10 cellular contexts compared by ENCODE assay signal in the genomic region with DNA sequence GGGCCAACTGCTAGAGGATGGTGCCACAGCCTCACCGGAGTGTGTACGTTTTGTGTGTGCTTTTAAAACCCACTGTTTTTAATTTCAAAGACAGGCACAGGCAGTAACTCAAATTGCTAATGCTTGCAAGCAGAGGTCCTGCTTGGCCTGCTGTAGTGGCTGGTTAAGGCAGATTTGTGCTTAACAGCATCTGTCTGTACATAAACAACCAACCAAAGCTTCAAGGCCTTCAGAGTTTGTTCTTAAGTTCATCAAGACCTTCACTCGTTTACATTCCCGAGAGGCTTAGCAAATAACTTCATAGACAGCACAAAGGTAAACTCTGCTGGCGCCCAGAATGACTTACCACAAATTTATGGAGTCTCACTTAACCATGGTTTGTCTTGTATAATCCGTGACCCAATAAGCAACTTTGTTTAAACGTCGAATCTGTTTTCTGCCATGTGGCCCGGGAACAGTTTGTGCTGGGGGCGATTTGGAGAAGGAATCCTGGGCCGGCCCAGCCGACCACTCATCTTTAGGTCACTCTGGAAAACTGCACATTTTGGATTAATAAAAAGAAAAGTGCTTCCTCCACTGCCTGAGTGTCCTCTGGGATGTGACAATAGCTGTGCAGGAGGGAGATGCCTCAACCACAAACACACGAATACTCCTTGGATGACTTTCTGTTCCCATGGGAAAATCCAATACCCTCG. TPM values are rescaled to one million over a fixed set of nuclear protein-coding genes. Genes with fewer than 3 reads are reported as not detected.
DNase-seq lines count a peak whose midpoint lies in the region; ATAC-seq and TF ChIP-seq lines count a peak whose summit lies in the region.
"Had no signal": no experiment of that assay in that cellular context is flagged by ENCODE, and none has a peak within 500 bp of the region (broad histone marks: within the 10 kb centered on the region; RNA-seq: fewer than 3 reads in every experiment).

No MANE protein-coding gene starts in this region.

- no peak overlapping the region for H3K4me2 ChIP-seq in trophoblast cell (ENCODE audit: low read length)

- no peak overlapping the region for H3K23ac ChIP-seq in trophoblast cell (ENCODE audit: low read length)

- ATAC-seq in HG03095 (IDR thresholded peaks at IDR 0.05; ENCODE audit: unreplicated experiment): no peak

- no peak for TF ChIP-seq CTCF in Peyer's patch (IDR thresholded peaks at IDR 0.05)
- TF ChIP-seq CTCF in esophagus squamous epithelium (IDR thresholded peaks at IDR 0.05): no peak

- no peak overlapping the region for H2AK5ac ChIP-seq in trophoblast cell (ENCODE audit: low read length)

- WGBS in esophagus squamous epithelium, 2 donors: 53 to 67% methylated on average over 12 to 14 of the region's 14 CpGs
- WGBS in trophoblast cell (ENCODE audit: extremely low coverage, insufficient coverage, insufficient read length): no CpG with 5 or more reads among the region's 14 CpGs

- no peak overlapping the region for H2BK12ac ChIP-seq in trophoblast cell (ENCODE audit: low read length)

- H4K8ac ChIP-seq in trophoblast cell (ENCODE audit: low read depth, low read length): no peak overlapping the region

- H3K4me3 ChIP-seq in ACC112 (ENCODE audit: low read depth, low read length): peak overlapping the region; percentile 1; the same call in 1 of the 2 replicates
- no peak overlapping the region for H3K4me3 ChIP-seq in Peyer's patch
- no peak overlapping the region for H3K4me3 ChIP-seq in esophagus squamous epithelium
- no peak overlapping the region for H3K4me3 ChIP-seq in trophoblast cell (ENCODE audit: low read depth, low read length)

- H2AFZ ChIP-seq in ACC112 (ENCODE audit: low read length, unreplicated experiment): no peak overlapping the region
- no peak overlapping the region for H2AFZ ChIP-seq in trophoblast cell (ENCODE audit: insufficient read depth, low read length, poor library complexity)

- H3K9me3 ChIP-seq in Peyer's patch: no peaks in the 10 kb centered on the region
- H3K9me3 ChIP-seq in esophagus squamous epithelium: no peaks in the 10 kb centered on the region
- no peaks in the 10 kb centered on the region for H3K9me3 ChIP-seq in trophoblast cell (ENCODE audit: insufficient read depth, low read depth, low read length)

- intact Hi-C loops in esophagus squamous epithelium (cut with DNase I): no loop called here

- no peak overlapping the region for H2BK5ac ChIP-seq in trophoblast cell (ENCODE audit: low read depth, low read length, poor library complexity)

- no peaks in the 10 kb centered on the region for H3K36me3 ChIP-seq in ACC112 (ENCODE audit: insufficient read depth, low read length)
- no peaks in the 10 kb centered on the region for H3K36me3 ChIP-seq in Peyer's patch
- H3K36me3 ChIP-seq in esophagus squamous epithelium: no peaks in the 10 kb centered on the region
- peaks cover 3 to 4% of the 10 kb centered on the region in 2 experiments for H3K36me3 ChIP-seq in trophoblast cell (ENCODE audit: control insufficient read depth in 1 of 2, insufficient read depth in 2 of 2, low read length in 2 of 2)

- H2BK120ac ChIP-seq in trophoblast cell (ENCODE audit: insufficient read depth, low read length, poor library complexity): no peak overlapping the region

- H3K27ac ChIP-seq in ACC112 (ENCODE audit: low read depth, low read length) (peak overlapping the region; percentile 71), Peyer's patch (peak overlapping the region; percentile 58 to 86 (median 72)), esophagus squamous epithelium (peak overlapping the region; percentile 57 to 92 (median 89)), trophoblast cell (ENCODE audit: low read depth, low read length) (no peak overlapping the region)

- H4K12ac ChIP-seq in trophoblast cell (ENCODE audit: low read depth, low read length): no peak overlapping the region

- H3K79me1 ChIP-seq in trophoblast cell (ENCODE audit: low read length): no peaks in the 10 kb centered on the region

- H3K18ac ChIP-seq in trophoblast cell (ENCODE audit: low read length): no peak overlapping the region

- H3K14ac ChIP-seq in trophoblast cell (ENCODE audit: low read length): no peak overlapping the region

- H4K91ac ChIP-seq in trophoblast cell (ENCODE audit: low read depth, low read length): no peak overlapping the region

- TF ChIP-seq POLR2A in Peyer's patch (IDR thresholded peaks at IDR 0.05) (no peak), esophagus squamous epithelium (IDR thresholded peaks at IDR 0.05) (no peak)

- H3K9ac ChIP-seq in trophoblast cell (ENCODE audit: low read length): no peak overlapping the region

- peaks cover 74% of the 10 kb centered on the region for H3K4me1 ChIP-seq in ACC112 (ENCODE audit: control insufficient read depth, insufficient read depth, low read length, unreplicated experiment)
- H3K4me1 ChIP-seq in Peyer's patch: peaks cover 0 to 65% (median 17%) of the 10 kb centered on the region in 4 donors
- peaks cover 75 to 100% (median 88%) of the 10 kb centered on the region in 3 donors for H3K4me1 ChIP-seq in esophagus squamous epithelium
- peaks cover 15 to 18% of the 10 kb centered on the region in 2 experiments for H3K4me1 ChIP-seq in trophoblast cell (ENCODE audit: control insufficient read depth in 1 of 2, insufficient read depth in 2 of 2, low read length in 2 of 2)

- peaks cover 94% of the 10 kb centered on the region for H3K79me2 ChIP-seq in ACC112 (ENCODE audit: control insufficient read depth, insufficient read depth, low read length, unreplicated experiment)
- peaks cover 35% of the 10 kb centered on the region for H3K79me2 ChIP-seq in trophoblast cell (ENCODE audit: control insufficient read depth, insufficient read depth, low read length, poor library complexity)

- DNase-seq in Peyer's patch: peak in 1 of 3 donors; percentile 59
- DNase-seq in esophagus squamous epithelium (lab: John Stamatoyannopoulos, UW): no peak
- no peak for DNase-seq in trophoblast cell
- DNase-seq in mucosa of gallbladder (ENCODE audit: low spot score): no peak
- no peak for DNase-seq in GM19238 (ENCODE audit: insufficient read length, low spot score)
- DNase-seq in DMS 273 (lab: John Stamatoyannopoulos, UW; ENCODE audit: unreplicated experiment): no peak
- DNase-seq: stimulated activated CD4-positive, alpha-beta T cell treated with anti-CD3 and anti-CD28 coated beads, Interleukin-2, amount 100 ng/mL, for 48 hours; T-helper 9 cell had no signal

- H3K27me3 ChIP-seq in ACC112 (ENCODE audit: insufficient read depth, low read length) (no peaks in the 10 kb centered on the region), Peyer's patch (no peaks in the 10 kb centered on the region), esophagus squamous epithelium (no peaks in the 10 kb centered on the region), trophoblast cell (ENCODE audit: insufficient read depth, low read length) (no peaks in the 10 kb centered on the region)

- peak overlapping the region; percentile 78 for H3K4ac ChIP-seq in trophoblast cell (ENCODE audit: low read depth, low read length)

RNA-seq across cellular contexts. Expression of a gene that starts 58.1 kb away (rescaled TPM):
- 100 to 1,000 TPM; 107 to 210 (median 119) TPM for total RNA-seq in Peyer's patch
- total RNA-seq in esophagus squamous epithelium: 100 to 1,000 TPM in 3 of 4 donors, 10 to 100 TPM in 1; 89.4 to 146 (median 126) TPM
- polyA plus RNA-seq in trophoblast cell (2013): 315 and 324 TPM in 2 replicates
- total RNA-seq in mucosa of gallbladder: 255 TPM
